ENCODE assay signal across 19 cellular contexts in genomic region chr3:157540656-157541055, GRCh38. TPM values are rescaled to one million over a fixed set of nuclear protein-coding genes. Genes with fewer than 3 reads are reported as not detected.
DNase-seq lines count a peak whose midpoint lies in the region; ATAC-seq and TF ChIP-seq lines count a peak whose summit lies in the region.
"Had no signal": no experiment of that assay in that cellular context is flagged by ENCODE, and none has a peak within 500 bp of the region (broad histone marks: within the 10 kb centered on the region; RNA-seq: fewer than 3 reads in every experiment).

No MANE protein-coding gene starts in this region.

- intact Hi-C loops in activated CD4-positive, alpha-beta T cell treated with anti-CD3 and anti-CD28 coated beads, Interleukin-2, amount 10 ng/mL, durations not matched to agents 24 days and 14 days (cut with micrococcal nuclease) = no loop called here

- H3K4me3 ChIP-seq in LNCaP clone FGC (ENCODE audit: low read depth, low read length) = no peak overlapping the region
- H3K4me3 ChIP-seq: BLaER1 had no signal

- ATAC-seq in naive thymus-derived CD8-positive, alpha-beta T cell = no peak
- ATAC-seq: CD8-positive, alpha-beta T cell had no signal

- no peak overlapping the region for H3K27ac Mint-ChIP-seq in activated CD4-positive, alpha-beta T cell treated with anti-CD3 and anti-CD28 coated beads, Interleukin-2, amount 10 ng/mL, durations not matched to agents 24 days and 14 days
- peak overlapping the region in 1 of 10 donors; percentile 24 for H3K27ac Mint-ChIP-seq in naive thymus-derived CD8-positive, alpha-beta T cell
- H3K27ac Mint-ChIP-seq: CD4-positive, alpha-beta T cell; CD8-positive, alpha-beta T cell had no signal

- peaks cover 31% of the 10 kb centered on the region for H3K27me3 Mint-ChIP-seq in activated CD4-positive, alpha-beta T cell treated with anti-CD3 and anti-CD28 coated beads, Interleukin-2, amount 10 ng/mL, durations not matched to agents 24 days and 14 days
- H3K27me3 Mint-ChIP-seq in naive thymus-derived CD8-positive, alpha-beta T cell = peaks cover 15 to 60% (median 30%) of the 10 kb centered on the region in 5 donors

- no peak overlapping the region for H3K4me3 Mint-ChIP-seq in activated CD4-positive, alpha-beta T cell treated with anti-CD3 and anti-CD28 coated beads, Interleukin-2, amount 10 ng/mL, durations not matched to agents 24 days and 14 days
- H3K4me3 Mint-ChIP-seq in naive thymus-derived CD8-positive, alpha-beta T cell = no peak overlapping the region
- H3K4me3 Mint-ChIP-seq: CD4-positive, alpha-beta T cell; CD8-positive, alpha-beta T cell had no signal

- no peaks in the 10 kb centered on the region for H3K4me1 Mint-ChIP-seq in activated CD4-positive, alpha-beta T cell treated with anti-CD3 and anti-CD28 coated beads, Interleukin-2, amount 10 ng/mL, durations not matched to agents 24 days and 14 days
- H3K4me1 Mint-ChIP-seq in naive thymus-derived CD8-positive, alpha-beta T cell = no peaks in the 10 kb centered on the region

- no peaks in the 10 kb centered on the region for H3K9me3 Mint-ChIP-seq in activated CD4-positive, alpha-beta T cell treated with anti-CD3 and anti-CD28 coated beads, Interleukin-2, amount 10 ng/mL, durations not matched to agents 24 days and 14 days
- H3K9me3 Mint-ChIP-seq in naive thymus-derived CD8-positive, alpha-beta T cell = peaks cover 0 to 26% (median 15%) of the 10 kb centered on the region in 9 donors

- DNase-seq in activated CD4-positive, alpha-beta T cell treated with anti-CD3 and anti-CD28 coated beads, Interleukin-2, amount 10 ng/mL, durations not matched to agents 24 days and 14 days = peak; percentile 23
- no peak for DNase-seq in activated CD4-positive, alpha-beta T cell treated with anti-CD3 and anti-CD28 coated beads, Interleukin-2, amount 50 U/mL, for 4 hours
- peak; percentile 75 for DNase-seq in LNCaP clone FGC (ENCODE audit: low read depth)
- no peak for DNase-seq in naive thymus-derived CD8-positive, alpha-beta T cell
- no peak for DNase-seq in MV-4-11 (lab: John Stamatoyannopoulos, UW)
- no peak for DNase-seq in ureter (ENCODE audit: low spot score)
- DNase-seq: ACHN; BE2C; C1 segment of cervical spinal cord; Caco-2; Calu3; CD4-positive, alpha-beta T cell; CD8-positive, alpha-beta T cell; DMS79 treated with DMSO at 0.1 percent for 48 hours; GF-D8 had no signal

- H3K36me3 Mint-ChIP-seq in activated CD4-positive, alpha-beta T cell treated with anti-CD3 and anti-CD28 coated beads, Interleukin-2, amount 10 ng/mL, durations not matched to agents 24 days and 14 days (ENCODE audit: low read depth) = no peaks in the 10 kb centered on the region
- peaks cover 0 to 18% (median 0%) of the 10 kb centered on the region in 3 donors for H3K36me3 Mint-ChIP-seq in naive thymus-derived CD8-positive, alpha-beta T cell
- H3K36me3 Mint-ChIP-seq: CD8-positive, alpha-beta T cell had no signal

- H3K27ac ChIP-seq in C4-2B = peak overlapping the region; percentile 58; the same call in 1 of the 2 replicates
- H3K27ac ChIP-seq in VCaP = peak overlapping the region; percentile 31; the same call in 1 of the 2 replicates
- H3K27ac ChIP-seq: 22Rv1, BLaER1 had no signal

- TF ChIP-seq CTCF in C4-2B (conservative IDR thresholded peaks at IDR 0.05) (no peak), LNCaP clone FGC (IDR thresholded peaks at IDR 0.05; ENCODE audit: control insufficient read depth, extremely low read depth, insufficient read depth) (no peak), VCaP (conservative IDR thresholded peaks at IDR 0.05) (no peak)

- POLR2A ChIA-PET in naive thymus-derived CD8-positive, alpha-beta T cell (lab: Charles Lee) = no interaction called here

RNA-seq across cellular contexts. Expression of gene VEPH1, which starts 37.4 kb away (rescaled TPM):
- not detected in 2 replicates for total RNA-seq in activated CD4-positive, alpha-beta T cell treated with anti-CD3 and anti-CD28 coated beads, Interleukin-2, amount 10 ng/mL, durations not matched to agents 24 days and 14 days
- not detected for total RNA-seq in naive thymus-derived CD8-positive, alpha-beta T cell
- not detected for polyA plus RNA-seq in naive thymus-derived CD8-positive, alpha-beta T cell
- total RNA-seq in ureter = 10.8 TPM
- total RNA-seq: CD4-positive, alpha-beta T cell; CD8-positive, alpha-beta T cell had no signal

Comparison
In these comparisons a context has a peak if more than half of its experiments do, and no peak if none do; other contexts are left out.
1. DNase-seq: peak in activated CD4-positive, alpha-beta T cell treated with anti-CD3 and anti-CD28 coated beads, Interleukin-2, amount 10 ng/mL, durations not matched to agents 24 days and 14 days (single experiment) and LNCaP clone FGC (single experiment); none in activated CD4-positive, alpha-beta T cell treated with anti-CD3 and anti-CD28 coated beads, Interleukin-2, amount 50 U/mL, for 4 hours (0 of 2), naive thymus-derived CD8-positive, alpha-beta T cell (0 of 10), MV-4-11 (single experiment) and ureter (single experiment).
2. RNA of gene VEPH1, which starts 37.4 kb away (total RNA-seq): 10.8 TPM in ureter (single experiment); not detected in activated CD4-positive, alpha-beta T cell treated with anti-CD3 and anti-CD28 coated beads, Interleukin-2, amount 10 ng/mL, durations not matched to agents 24 days and 14 days and not detected in naive thymus-derived CD8-positive, alpha-beta T cell; every median in the first group is over 10 times any median in the second.